ENCODE assay signal across 1 cellular context in genomic region chr16:67155305-67156145, GRCh38.
TF ChIP-seq lines count a peak whose summit lies in the region.

No MANE protein-coding gene starts in this region.

TF ChIP-seq in HepG2, 621 proteins besides CTCF, POLR2A, EP300 and RAD21 (continued from another document and continues in another):
- TF ChIP-seq TBX3 (IDR thresholded peaks at IDR 0.05; ENCODE audit: borderline replicate concordance) (no peak), ZNF34 (CRISPR knock-in tag; IDR thresholded peaks at IDR 0.05; ENCODE audit: borderline replicate concordance) (peak; percentile 70; the same call in 1 of the 2 replicates), ZNF18 (CRISPR knock-in tag; IDR thresholded peaks at IDR 0.05; ENCODE audit: insufficient replicate concordance) (no peak), MTA1 (CRISPR knock-in tag; IDR thresholded peaks at IDR 0.05; ENCODE audit: borderline replicate concordance) (0 out of 2 replicates have a peak, but pooled peaks have one; percentile 48), PITX1 (CRISPR knock-in tag; IDR thresholded peaks at IDR 0.05) (0 out of 2 replicates have a peak, but pooled peaks have one; percentile 34), MED13 (CRISPR knock-in tag; IDR thresholded peaks at IDR 0.05) (no peak), LCORL (IDR thresholded peaks at IDR 0.05) (no peak), LCORL (CRISPR knock-in tag; IDR thresholded peaks at IDR 0.05) (peak; percentile 67; the same call in 1 of the 2 replicates), ZNF124 (CRISPR knock-in tag; IDR thresholded peaks at IDR 0.05) (peak; percentile 72; the same call in 1 of the 2 replicates), MLLT10 (CRISPR knock-in tag; IDR thresholded peaks at IDR 0.05) (no peak), ZFP91 (CRISPR knock-in tag; IDR thresholded peaks at IDR 0.05; ENCODE audit: borderline replicate concordance) (peak; percentile 89), ZNF724P (CRISPR knock-in tag; IDR thresholded peaks at IDR 0.05; ENCODE audit: borderline replicate concordance) (peak; percentile 58; the same call in 1 of the 2 replicates), MTERF4 (CRISPR knock-in tag; IDR thresholded peaks at IDR 0.05) (peak; percentile 66), SNRNP70 (IDR thresholded peaks at IDR 0.05; ENCODE audit: low read depth, low read length) (no peak), TSC22D2 (CRISPR knock-in tag; IDR thresholded peaks at IDR 0.05; ENCODE audit: borderline replicate concordance) (no peak), NONO (IDR thresholded peaks at IDR 0.05) (no peak), NONO (CRISPR knock-in tag; conservative IDR thresholded peaks at IDR 0.05) (peak; percentile 88), ZNF549 (CRISPR knock-in tag; IDR thresholded peaks at IDR 0.05) (no peak), ZNF775 (CRISPR knock-in tag; IDR thresholded peaks at IDR 0.05; ENCODE audit: borderline replicate concordance) (0 out of 2 replicates have a peak, but pooled peaks have one; percentile 25), FOXM1 (CRISPR knock-in tag; IDR thresholded peaks at IDR 0.05) (no peak), ZC3H13 (CRISPR knock-in tag; IDR thresholded peaks at IDR 0.05) (0 out of 2 replicates have a peak, but pooled peaks have one; percentile 14), ZBTB20 (CRISPR knock-in tag; IDR thresholded peaks at IDR 0.05; ENCODE audit: borderline replicate concordance, low read depth) (0 out of 2 replicates have a peak, but pooled peaks have one; percentile 22), AGO1 (IDR thresholded peaks at IDR 0.05; ENCODE audit: low read depth, low read length, poor library complexity, severe bottlenecking) (peak; percentile 87), HNF4A (CRISPR knock-in tag; IDR thresholded peaks at IDR 0.05) (no peak), HNF1A (IDR thresholded peaks at IDR 0.05; ENCODE audit: low read depth) (no peak), HNF1A (CRISPR knock-in tag; IDR thresholded peaks at IDR 0.05; ENCODE audit: borderline replicate concordance) (peak; percentile 51; the same call in 1 of the 2 replicates), ZNF383 (CRISPR knock-in tag; IDR thresholded peaks at IDR 0.05; ENCODE audit: borderline replicate concordance) (0 out of 2 replicates have a peak, but pooled peaks have one; percentile 47), ZFX (CRISPR knock-in tag; IDR thresholded peaks at IDR 0.05; ENCODE audit: low read depth) (peak; percentile 60; the same call in 1 of the 2 replicates), ZNF605 (CRISPR knock-in tag; IDR thresholded peaks at IDR 0.05) (no peak), HOXA3 (CRISPR knock-in tag; IDR thresholded peaks at IDR 0.05) (peak; percentile 91), ZNF142 (CRISPR knock-in tag; IDR thresholded peaks at IDR 0.05) (peak; percentile 76)
- TF ChIP-seq, protein P1, sequence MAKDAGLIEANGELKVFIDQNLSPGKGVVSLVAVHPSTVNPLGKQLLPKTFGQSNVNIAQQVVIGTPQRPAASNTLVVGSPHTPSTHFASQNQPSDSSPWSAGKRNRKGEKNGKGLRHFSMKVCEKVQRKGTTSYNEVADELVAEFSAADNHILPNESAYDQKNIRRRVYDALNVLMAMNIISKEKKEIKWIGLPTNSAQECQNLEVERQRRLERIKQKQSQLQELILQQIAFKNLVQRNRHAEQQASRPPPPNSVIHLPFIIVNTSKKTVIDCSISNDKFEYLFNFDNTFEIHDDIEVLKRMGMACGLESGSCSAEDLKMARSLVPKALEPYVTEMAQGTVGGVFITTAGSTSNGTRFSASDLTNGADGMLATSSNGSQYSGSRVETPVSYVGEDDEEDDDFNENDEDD (CRISPR knock-in tag; IDR thresholded peaks at IDR 0.05; ENCODE audit: borderline replicate concordance) = peak; percentile 32; the same call in 1 of the 2 replicates
- TF ChIP-seq, protein P2, sequence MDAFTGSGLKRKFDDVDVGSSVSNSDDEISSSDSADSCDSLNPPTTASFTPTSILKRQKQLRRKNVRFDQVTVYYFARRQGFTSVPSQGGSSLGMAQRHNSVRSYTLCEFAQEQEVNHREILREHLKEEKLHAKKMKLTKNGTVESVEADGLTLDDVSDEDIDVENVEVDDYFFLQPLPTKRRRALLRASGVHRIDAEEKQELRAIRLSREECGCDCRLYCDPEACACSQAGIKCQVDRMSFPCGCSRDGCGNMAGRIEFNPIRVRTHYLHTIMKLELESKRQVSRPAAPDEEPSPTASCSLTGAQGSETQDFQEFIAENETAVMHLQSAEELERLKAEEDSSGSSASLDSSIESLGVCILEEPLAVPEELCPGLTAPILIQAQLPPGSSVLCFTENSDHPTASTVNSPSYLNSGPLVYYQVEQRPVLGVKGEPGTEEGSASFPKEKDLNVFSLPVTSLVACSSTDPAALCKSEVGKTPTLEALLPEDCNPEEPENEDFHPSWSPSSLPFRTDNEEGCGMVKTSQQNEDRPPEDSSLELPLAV (CRISPR knock-in tag; conservative IDR thresholded peaks at IDR 0.05; ENCODE audit: low read depth) = no peak
- TF ChIP-seq, protein P3, sequence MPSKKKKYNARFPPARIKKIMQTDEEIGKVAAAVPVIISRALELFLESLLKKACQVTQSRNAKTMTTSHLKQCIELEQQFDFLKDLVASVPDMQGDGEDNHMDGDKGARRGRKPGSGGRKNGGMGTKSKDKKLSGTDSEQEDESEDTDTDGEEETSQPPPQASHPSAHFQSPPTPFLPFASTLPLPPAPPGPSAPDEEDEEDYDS (CRISPR knock-in tag; IDR thresholded peaks at IDR 0.05) = peak; percentile 19; the same call in 1 of the 2 replicates
- TF ChIP-seq, protein P4, sequence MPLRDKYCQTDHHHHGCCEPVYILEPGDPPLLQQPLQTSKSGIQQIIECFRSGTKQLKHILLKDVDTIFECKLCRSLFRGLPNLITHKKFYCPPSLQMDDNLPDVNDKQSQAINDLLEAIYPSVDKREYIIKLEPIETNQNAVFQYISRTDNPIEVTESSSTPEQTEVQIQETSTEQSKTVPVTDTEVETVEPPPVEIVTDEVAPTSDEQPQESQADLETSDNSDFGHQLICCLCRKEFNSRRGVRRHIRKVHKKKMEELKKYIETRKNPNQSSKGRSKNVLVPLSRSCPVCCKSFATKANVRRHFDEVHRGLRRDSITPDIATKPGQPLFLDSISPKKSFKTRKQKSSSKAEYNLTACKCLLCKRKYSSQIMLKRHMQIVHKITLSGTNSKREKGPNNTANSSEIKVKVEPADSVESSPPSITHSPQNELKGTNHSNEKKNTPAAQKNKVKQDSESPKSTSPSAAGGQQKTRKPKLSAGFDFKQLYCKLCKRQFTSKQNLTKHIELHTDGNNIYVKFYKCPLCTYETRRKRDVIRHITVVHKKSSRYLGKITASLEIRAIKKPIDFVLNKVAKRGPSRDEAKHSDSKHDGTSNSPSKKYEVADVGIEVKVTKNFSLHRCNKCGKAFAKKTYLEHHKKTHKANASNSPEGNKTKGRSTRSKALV (CRISPR knock-in tag; IDR thresholded peaks at IDR 0.05) = peak; percentile 93
